15 cellular contexts compared by ENCODE assay signal in the genomic region with DNA sequence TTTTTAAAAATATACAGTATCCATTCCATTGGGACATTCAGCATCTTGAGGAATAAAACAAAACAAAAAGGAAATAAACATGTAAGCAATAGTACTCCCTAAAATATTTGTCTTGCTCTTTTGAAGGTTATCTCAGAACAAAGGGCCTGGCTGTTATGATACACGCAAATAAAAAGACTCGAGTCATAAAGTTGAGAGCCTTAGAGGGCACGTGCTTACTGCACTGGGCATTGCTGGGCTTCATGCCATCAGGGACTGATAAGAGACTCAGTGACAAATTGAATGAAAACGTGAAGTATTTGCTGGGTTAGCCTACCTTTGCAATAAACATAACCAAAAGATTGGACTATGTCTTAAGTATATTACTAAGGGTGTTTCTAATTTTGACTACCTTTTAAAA.
A peak's percentile ranks its signal among the peaks of the same experiment; 100 is the strongest.
DNase-seq lines count a peak whose midpoint lies in the region; ATAC-seq and TF ChIP-seq lines count a peak whose summit lies in the region.
"Had no signal": no experiment of that assay in that cellular context is flagged by ENCODE, and none has a peak within 500 bp of the region (broad histone marks: within the 10 kb centered on the region; RNA-seq: fewer than 3 reads in every experiment).

No MANE protein-coding gene starts in this region.

- H3K36me3 ChIP-seq in ACC112 (ENCODE audit: insufficient read depth, low read length) (no peaks in the 10 kb centered on the region), lung (ENCODE audit: control insufficient read depth in 2 of 2, insufficient read depth in 2 of 2, low read length in 2 of 2) (no peaks in the 10 kb centered on the region), gastrocnemius medialis (no peaks in the 10 kb centered on the region)

- H3K4me1 Mint-ChIP-seq in stimulated activated effector memory CD8-positive, alpha-beta T cell treated with anti-CD3 and anti-CD28 coated beads, Interleukin-12 subunit alpha, Interleukin-12 subunit beta, amount 100 ng/mL, for 72 hours = no peaks in the 10 kb centered on the region

- H3K27ac ChIP-seq in ACC112 (ENCODE audit: low read depth, low read length) (peak overlapping the region; percentile 18; the same call in 1 of the 2 replicates), lung (ENCODE audit: low read depth in 1 of 2, low read length in 1 of 2) (no peak overlapping the region), gastrocnemius medialis (no peak overlapping the region)
- H3K27ac ChIP-seq: SK-N-MC had no signal

- H3K27ac Mint-ChIP-seq in stimulated activated effector memory CD8-positive, alpha-beta T cell treated with anti-CD3 and anti-CD28 coated beads, Interleukin-12 subunit alpha, Interleukin-12 subunit beta, amount 100 ng/mL, for 72 hours = no peak overlapping the region

- no peaks in the 10 kb centered on the region for H3K36me3 Mint-ChIP-seq in stimulated activated effector memory CD8-positive, alpha-beta T cell treated with anti-CD3 and anti-CD28 coated beads, Interleukin-12 subunit alpha, Interleukin-12 subunit beta, amount 100 ng/mL, for 72 hours

- intact Hi-C loops in gastrocnemius medialis (cut with DNase I; ENCODE audit: low total_unique reads) = no loop called here

- H3K79me2 ChIP-seq in ACC112 (ENCODE audit: control insufficient read depth, insufficient read depth, low read length, unreplicated experiment) = no peaks in the 10 kb centered on the region

- no peak overlapping the region for H3K4me3 ChIP-seq in ACC112 (ENCODE audit: low read depth, low read length)
- H3K4me3 ChIP-seq in lung = no peak overlapping the region
- no peak overlapping the region for H3K4me3 ChIP-seq in gastrocnemius medialis
- H3K4me3 ChIP-seq: SK-N-MC had no signal

- H3K4me1 ChIP-seq in ACC112 (ENCODE audit: control insufficient read depth, insufficient read depth, low read length, unreplicated experiment) (peaks cover 38% of the 10 kb centered on the region), lung (ENCODE audit: control insufficient read depth in 2 of 2, insufficient read depth in 2 of 2, low read length in 2 of 2) (no peaks in the 10 kb centered on the region), gastrocnemius medialis (no peaks in the 10 kb centered on the region)

- H3K9me3 ChIP-seq in lung (ENCODE audit: control insufficient read depth in 2 of 2, insufficient read depth in 1 of 2, low read length in 1 of 2) (no peaks in the 10 kb centered on the region), gastrocnemius medialis (no peaks in the 10 kb centered on the region)

- DNase-seq in HT-29 (ENCODE audit: low spot score) (peak; percentile 22), astrocyte of the hippocampus (ENCODE audit: low read depth, low spot score) (peak; percentile 61), lung (ENCODE audit: low spot score) (peak; percentile 55), gastrocnemius medialis (no peak), NOMO-1 treated with dmso at 0.1 percent for 144 hours (lab: John Stamatoyannopoulos, UW; ENCODE audit: unreplicated experiment) (no peak), amniotic stem cell (lab: John Stamatoyannopoulos, UW) (no peak)
- DNase-seq in stimulated activated effector memory CD8-positive, alpha-beta T cell treated with anti-CD3 and anti-CD28 coated beads, Interleukin-12 subunit alpha, Interleukin-12 subunit beta, amount 100 ng/mL, for 72 hours (ENCODE audit: low spot score in 2 of 2) = no peak
- DNase-seq: activated CD4-positive, alpha-beta T cell treated with anti-CD3 and anti-CD28 coated beads, Interleukin-2, amount 50 U/mL, for 48 hours; cortex of kidney; erythroblast; head of caudate nucleus; NCI-H2227 treated with DMSO at 0.1 percent for 48 hours; stimulated activated naive CD8-positive, alpha-beta T cell treated with anti-CD3 and anti-CD28 coated beads, Interleukin-15, Interleukin-2, amounts not matched to agents 100 U/mL and 50 U/mL, for 24 hours had no signal

- no peak overlapping the region for H3K4me3 Mint-ChIP-seq in stimulated activated effector memory CD8-positive, alpha-beta T cell treated with anti-CD3 and anti-CD28 coated beads, Interleukin-12 subunit alpha, Interleukin-12 subunit beta, amount 100 ng/mL, for 72 hours

- in situ Hi-C loops in gastrocnemius medialis (cut with MboI; ENCODE audit: low sequenced_read_pairs in 4 of 4) = no loop called here

- WGBS in lung, 2 donors = 49 to 73% methylated on average over 4 of the region's 4 CpGs

- TF ChIP-seq CTCF in lung (IDR thresholded peaks at IDR 0.05; ENCODE audit: control extremely low read depth, extremely low read depth) (no peak), gastrocnemius medialis (IDR thresholded peaks at IDR 0.05 in 4 of 5, conservative IDR thresholded peaks at IDR 0.05 in 1 of 5) (no peak)

- no peak for TF ChIP-seq POLR2A in gastrocnemius medialis (IDR thresholded peaks at IDR 0.05)

- H3K27me3 ChIP-seq in ACC112 (ENCODE audit: insufficient read depth, low read length) = no peaks in the 10 kb centered on the region
- no peaks in the 10 kb centered on the region for H3K27me3 ChIP-seq in lung (ENCODE audit: control insufficient read depth, insufficient read depth)
- no peaks in the 10 kb centered on the region for H3K27me3 ChIP-seq in gastrocnemius medialis

- ATAC-seq in lung (ENCODE audit: insufficient read depth, low FRiP score) = no peak
- ATAC-seq in gastrocnemius medialis = no peak
- ATAC-seq in stimulated activated effector memory CD8-positive, alpha-beta T cell treated with anti-CD3 and anti-CD28 coated beads, Interleukin-12 subunit alpha, Interleukin-12 subunit beta, amount 100 ng/mL, for 72 hours = no peak
- ATAC-seq: stimulated activated naive CD8-positive, alpha-beta T cell treated with anti-CD3 and anti-CD28 coated beads, Interleukin-15, Interleukin-2, amounts not matched to agents 100 U/mL and 50 U/mL, for 24 hours had no signal

- no peak overlapping the region for H2AFZ ChIP-seq in ACC112 (ENCODE audit: low read length, unreplicated experiment)

- H3K9me3 Mint-ChIP-seq in stimulated activated effector memory CD8-positive, alpha-beta T cell treated with anti-CD3 and anti-CD28 coated beads, Interleukin-12 subunit alpha, Interleukin-12 subunit beta, amount 100 ng/mL, for 72 hours = peaks cover 7% of the 10 kb centered on the region

Comparison
In these comparisons a context has a peak if more than half of its experiments do, and no peak if none do; other contexts are left out.
1. DNase-seq: peak in HT-29 (single experiment), astrocyte of the hippocampus (single experiment) and lung (single experiment); none in gastrocnemius medialis (0 of 2), NOMO-1 treated with dmso at 0.1 percent for 144 hours (single experiment), stimulated activated effector memory CD8-positive, alpha-beta T cell treated with anti-CD3 and anti-CD28 coated beads, Interleukin-12 subunit alpha, Interleukin-12 subunit beta, amount 100 ng/mL, for 72 hours (0 of 2) and amniotic stem cell (single experiment).